In genomic region chr16:89987169-89987568, GRCh38 we compare ENCODE assay signal across 26 cellular contexts. TPM values are rescaled to one million over a fixed set of nuclear protein-coding genes. Genes with fewer than 3 reads are reported as not detected.
"Had no signal": no experiment of that assay in that cellular context is flagged by ENCODE, and none has a peak within 500 bp of the region (broad histone marks: within the 10 kb centered on the region; RNA-seq: fewer than 3 reads in every experiment).

No MANE protein-coding gene starts in this region.

- H3K9me3 Mint-ChIP-seq: activated CD4-positive, alpha-beta memory T cell treated with anti-CD3 and anti-CD28 coated beads for 36 hours; activated naive CD8-positive, alpha-beta T cell treated with anti-CD3 and anti-CD28 coated beads, Interleukin-2, amount 50 U/mL, for 24 hours; central memory CD8-positive, alpha-beta T cell; dendritic cell treated with granulocyte-macrophage colony-stimulating factor and Interleukin-4, amounts not matched to agents 40 ng/mL and 50 ng/mL, for 4 days; natural killer cell treated with Interleukin-12 subunit alpha and Interleukin-12 subunit beta and Interleukin-15 and Interleukin-18, amount 100 ng/mL, for 72 hours had no signal

- ATAC-seq: activated CD8-positive, alpha-beta memory T cell treated with anti-CD3 and anti-CD28 coated beads, Interleukin-2, amount 10 ng/mL, durations not matched to agents 7 days and 5 days; activated naive CD8-positive, alpha-beta T cell treated with anti-CD3 and anti-CD28 coated beads, Interleukin-2, amount 50 U/mL, for 24 hours; gastrocnemius medialis; left lung; lower lobe of right lung; T-helper 17 cell had no signal

- H3K4me3 Mint-ChIP-seq: activated CD4-positive, alpha-beta memory T cell treated with anti-CD3 and anti-CD28 coated beads for 36 hours; activated CD4-positive, alpha-beta T cell treated with anti-CD3 and anti-CD28 coated beads, Interleukin-2, amount 10 ng/mL, durations not matched to agents 24 days and 14 days; activated CD8-positive, alpha-beta memory T cell treated with anti-CD3 and anti-CD28 coated beads, Interleukin-2, amount 10 ng/mL, durations not matched to agents 7 days and 5 days; activated naive CD8-positive, alpha-beta T cell treated with anti-CD3 and anti-CD28 coated beads, Interleukin-2, amount 50 U/mL, for 24 hours; central memory CD8-positive, alpha-beta T cell; dendritic cell treated with granulocyte-macrophage colony-stimulating factor and Interleukin-4, amounts not matched to agents 40 ng/mL and 50 ng/mL, for 4 days; natural killer cell treated with Interleukin-12 subunit alpha and Interleukin-12 subunit beta and Interleukin-15 and Interleukin-18, amount 100 ng/mL, for 72 hours; T-helper 17 cell had no signal

- H3K27me3 Mint-ChIP-seq: activated CD4-positive, alpha-beta memory T cell treated with anti-CD3 and anti-CD28 coated beads for 36 hours; activated CD4-positive, alpha-beta T cell treated with anti-CD3 and anti-CD28 coated beads, Interleukin-2, amount 10 ng/mL, durations not matched to agents 24 days and 14 days; activated CD8-positive, alpha-beta memory T cell treated with anti-CD3 and anti-CD28 coated beads, Interleukin-2, amount 10 ng/mL, durations not matched to agents 7 days and 5 days; activated naive CD8-positive, alpha-beta T cell treated with anti-CD3 and anti-CD28 coated beads, Interleukin-2, amount 50 U/mL, for 24 hours; central memory CD8-positive, alpha-beta T cell; dendritic cell treated with granulocyte-macrophage colony-stimulating factor and Interleukin-4, amounts not matched to agents 40 ng/mL and 50 ng/mL, for 4 days; natural killer cell treated with Interleukin-12 subunit alpha and Interleukin-12 subunit beta and Interleukin-15 and Interleukin-18, amount 100 ng/mL, for 72 hours; T-helper 17 cell had no signal

- H3K4me3 ChIP-seq: gastrocnemius medialis, left lung, lower lobe of right lung, right lobe of liver, suprapubic skin, tibial artery had no signal

- H3K4me1 ChIP-seq: left lung, lower lobe of right lung, right lobe of liver, suprapubic skin, tibial artery had no signal

- H3K4me1 Mint-ChIP-seq: activated CD4-positive, alpha-beta T cell treated with anti-CD3 and anti-CD28 coated beads, Interleukin-2, amount 10 ng/mL, durations not matched to agents 24 days and 14 days had no signal

- H3K27me3 ChIP-seq: gastrocnemius medialis, left lung, right lobe of liver, suprapubic skin, tibial artery had no signal

- DNase-seq: activated CD4-positive, alpha-beta memory T cell treated with anti-CD3 and anti-CD28 coated beads for 36 hours; activated CD4-positive, alpha-beta T cell treated with anti-CD3 and anti-CD28 coated beads, Interleukin-2, amount 10 ng/mL, durations not matched to agents 24 days and 14 days; activated CD4-positive, CD25-positive, alpha-beta regulatory T cell treated with anti-CD3 and anti-CD28 coated beads, Interleukin-2, amount 50 U/mL, for 72 hours; activated CD8-positive, alpha-beta memory T cell treated with anti-CD3 and anti-CD28 coated beads, Interleukin-2, amount 10 ng/mL, durations not matched to agents 7 days and 5 days; activated effector memory CD4-positive, alpha-beta T cell treated with Interleukin-2 at 50 U/mL for 16 hours; activated naive CD4-positive, alpha-beta T cell treated with Interleukin-2 at 50 U/mL for 16 hours; activated naive CD8-positive, alpha-beta T cell treated with anti-CD3 and anti-CD28 coated beads, Interleukin-2, amount 50 U/mL, for 24 hours; activated T-cell treated with anti-CD3 and anti-CD28 coated beads, Interleukin-2, amount 50 U/mL, for 48 hours; gastrocnemius medialis; glutamatergic neuron; lower lobe of right lung; mesendoderm; right lobe of liver; stimulated activated CD4-positive, alpha-beta T cell treated with anti-CD3 and anti-CD28 coated beads, Interleukin-2, amount 100 ng/mL, for 48 hours; T-helper 17 cell; T1000; tibial artery; WERI-Rb-1 had no signal

- FAIRE-seq: bronchial epithelial cell, islet of Langerhans had no signal

- H3K27ac ChIP-seq: epithelial cell of prostate, left lung, lower lobe of right lung, right lobe of liver, suprapubic skin, tibial artery, WERI-Rb-1 had no signal

- H3K9me3 ChIP-seq: gastrocnemius medialis, left lung, lower lobe of right lung, right lobe of liver, suprapubic skin, tibial artery had no signal

- H3K27ac Mint-ChIP-seq: activated CD4-positive, alpha-beta memory T cell treated with anti-CD3 and anti-CD28 coated beads for 36 hours; activated CD4-positive, alpha-beta T cell treated with anti-CD3 and anti-CD28 coated beads, Interleukin-2, amount 10 ng/mL, durations not matched to agents 24 days and 14 days; activated CD8-positive, alpha-beta memory T cell treated with anti-CD3 and anti-CD28 coated beads, Interleukin-2, amount 10 ng/mL, durations not matched to agents 7 days and 5 days; dendritic cell treated with granulocyte-macrophage colony-stimulating factor and Interleukin-4, amounts not matched to agents 40 ng/mL and 50 ng/mL, for 4 days; natural killer cell treated with Interleukin-12 subunit alpha and Interleukin-12 subunit beta and Interleukin-15 and Interleukin-18, amount 100 ng/mL, for 72 hours; T-helper 17 cell had no signal

RNA-seq across cellular contexts. Expression of gene DBNDD1, which starts 32.1 kb away (rescaled TPM):
- total RNA-seq: activated CD4-positive, alpha-beta T cell treated with anti-CD3 and anti-CD28 coated beads, Interleukin-2, amount 10 ng/mL, durations not matched to agents 24 days and 14 days; activated CD8-positive, alpha-beta memory T cell treated with anti-CD3 and anti-CD28 coated beads, Interleukin-2, amount 10 ng/mL, durations not matched to agents 7 days and 5 days; natural killer cell treated with Interleukin-12 subunit alpha and Interleukin-12 subunit beta and Interleukin-15 and Interleukin-18, amount 100 ng/mL, for 72 hours had no signal
